ENCODE assay signal across 1 cellular context in the genomic region with DNA sequence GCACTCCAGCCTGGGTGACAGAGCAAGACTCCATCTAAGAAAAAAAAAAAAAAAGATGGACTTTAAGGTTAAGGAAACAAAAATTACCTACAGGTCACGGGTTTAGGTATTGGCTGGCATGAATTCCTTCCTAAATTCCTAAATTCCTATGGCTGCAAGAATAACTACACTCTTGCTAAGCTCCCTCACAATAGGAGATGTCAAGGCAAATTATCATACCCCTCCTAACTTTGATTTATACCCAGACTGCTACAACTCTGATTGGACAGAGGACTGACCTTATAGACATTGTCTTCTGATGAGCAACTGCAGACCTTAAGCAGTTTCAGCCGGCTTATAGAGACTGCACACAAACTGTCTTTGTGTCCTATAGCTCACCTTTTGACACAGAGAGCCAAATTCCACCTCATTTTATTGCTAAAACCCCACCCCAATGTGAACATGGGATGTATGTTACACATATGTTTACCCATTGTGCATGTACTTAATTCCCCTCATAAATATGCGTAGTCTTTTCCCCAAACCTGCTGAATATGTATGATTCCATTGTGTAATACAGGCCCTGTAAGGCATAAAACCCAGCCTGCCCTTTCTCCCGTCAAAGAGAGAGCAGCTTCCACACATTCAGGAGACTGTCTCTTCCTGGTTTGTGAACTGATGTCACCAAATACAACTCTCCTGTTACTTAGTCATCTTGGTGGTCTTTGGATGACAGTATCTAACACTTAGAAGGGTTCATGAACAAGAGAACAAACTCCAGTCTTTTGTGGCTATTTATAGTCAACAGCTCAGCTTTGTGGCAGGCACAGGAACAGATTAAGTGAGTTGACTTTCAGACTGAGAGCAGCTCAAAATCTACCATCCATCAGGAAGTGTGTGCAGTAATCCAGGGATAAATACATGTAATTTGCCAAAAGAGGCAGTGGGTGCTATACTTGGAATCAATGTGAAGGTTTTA.
TF ChIP-seq lines count a peak whose summit lies in the region.

No MANE protein-coding gene starts in this region.

TF ChIP-seq in GM12878, 131 proteins besides CTCF, POLR2A, EP300 and RAD21:
- no peak for TF ChIP-seq BACH1 (IDR thresholded peaks at IDR 0.05; ENCODE audit: borderline replicate concordance)
- TF ChIP-seq STAT3 (IDR thresholded peaks at IDR 0.05; ENCODE audit: low read depth, low read length) = no peak
- no peak for TF ChIP-seq CBFB (IDR thresholded peaks at IDR 0.05; ENCODE audit: low read depth)
- TF ChIP-seq NFXL1 (IDR thresholded peaks at IDR 0.05; ENCODE audit: borderline replicate concordance) = no peak
- TF ChIP-seq CUX1 (IDR thresholded peaks at IDR 0.05; ENCODE audit: insufficient replicate concordance, low read depth, low read length) = no peak
- TF ChIP-seq YY1 (IDR thresholded peaks at IDR 0.05; ENCODE audit: low read depth, low read length) = no peak
- TF ChIP-seq CBX3 (IDR thresholded peaks at IDR 0.05; ENCODE audit: borderline replicate concordance, low read depth) = no peak
- TF ChIP-seq, protein P1, sequence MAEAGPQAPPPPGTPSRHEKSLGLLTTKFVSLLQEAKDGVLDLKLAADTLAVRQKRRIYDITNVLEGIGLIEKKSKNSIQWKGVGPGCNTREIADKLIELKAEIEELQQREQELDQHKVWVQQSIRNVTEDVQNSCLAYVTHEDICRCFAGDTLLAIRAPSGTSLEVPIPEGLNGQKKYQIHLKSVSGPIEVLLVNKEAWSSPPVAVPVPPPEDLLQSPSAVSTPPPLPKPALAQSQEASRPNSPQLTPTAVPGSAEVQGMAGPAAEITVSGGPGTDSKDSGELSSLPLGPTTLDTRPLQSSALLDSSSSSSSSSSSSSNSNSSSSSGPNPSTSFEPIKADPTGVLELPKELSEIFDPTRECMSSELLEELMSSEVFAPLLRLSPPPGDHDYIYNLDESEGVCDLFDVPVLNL (IDR thresholded peaks at IDR 0.05; ENCODE audit: low read depth, low read length) = no peak
- TF ChIP-seq FOS (IDR thresholded peaks at IDR 0.05; ENCODE audit: borderline replicate concordance, extremely low read depth, insufficient read length) = no peak
- no peak for TF ChIP-seq ZSCAN29 (IDR thresholded peaks at IDR 0.05)
- TF ChIP-seq NFYA (IDR thresholded peaks at IDR 0.05; ENCODE audit: borderline replicate concordance, low read depth, low read length) = no peak
- TF ChIP-seq FOXM1 (IDR thresholded peaks at IDR 0.05; ENCODE audit: low read depth, low read length) = no peak
- no peak for TF ChIP-seq RUNX3 (IDR thresholded peaks at IDR 0.05; ENCODE audit: low read length)
